Comparison of ENCODE assay signal across 17 cellular contexts in genomic region chr5:3417376-3417943, GRCh38.
A peak's percentile ranks its signal among the peaks of the same experiment; 100 is the strongest.
DNase-seq lines count a peak whose midpoint lies in the region; ATAC-seq and TF ChIP-seq lines count a peak whose summit lies in the region.
"Had no signal": no experiment of that assay in that cellular context is flagged by ENCODE, and none has a peak within 500 bp of the region (broad histone marks: within the 10 kb centered on the region; RNA-seq: fewer than 3 reads in every experiment).

No MANE protein-coding gene starts in this region.

- no peaks in the 10 kb centered on the region for H3K9me3 ChIP-seq in iPS DF 6.9 (ENCODE audit: control insufficient read depth, insufficient read depth, low read length)
- no peaks in the 10 kb centered on the region for H3K9me3 ChIP-seq in uterus

- peaks cover 21 to 30% of the 10 kb centered on the region in 2 donors for H3K9me3 Mint-ChIP-seq in stimulated activated naive CD8-positive, alpha-beta T cell treated with anti-CD3 and anti-CD28 coated beads, Interleukin-15, amount 100 ng/mL, for 72 hours
- no peaks in the 10 kb centered on the region for H3K9me3 Mint-ChIP-seq in progenitor cell of endocrine pancreas (ENCODE audit: low read depth)

- peak overlapping the region in 1 of 2 donors; percentile 77 for H3K27ac Mint-ChIP-seq in stimulated activated naive CD8-positive, alpha-beta T cell treated with anti-CD3 and anti-CD28 coated beads, Interleukin-15, amount 100 ng/mL, for 72 hours
- H3K27ac Mint-ChIP-seq in progenitor cell of endocrine pancreas = no peak overlapping the region

- H3K36me3 Mint-ChIP-seq in progenitor cell of endocrine pancreas (ENCODE audit: insufficient read depth) = no peaks in the 10 kb centered on the region

- peak; percentile 33 for ATAC-seq in stimulated activated naive CD8-positive, alpha-beta T cell treated with anti-CD3 and anti-CD28 coated beads, Interleukin-15, amount 100 ng/mL, for 72 hours
- ATAC-seq in stimulated activated naive CD8-positive, alpha-beta T cell treated with anti-CD3 and anti-CD28 coated beads, Interleukin-15, Interleukin-2, amounts not matched to agents 100 U/mL and 50 U/mL, for 24 hours = no peak

- no peak overlapping the region for H3K27ac ChIP-seq in iPS DF 6.9 (ENCODE audit: low read length)
- no peak overlapping the region for H3K27ac ChIP-seq in uterus
- H3K27ac ChIP-seq: GM23248 had no signal

- intact Hi-C loops in uterus (cut with DNase I; ENCODE audit: low total_unique reads) = no loop called here

- no peaks in the 10 kb centered on the region for H3K4me1 Mint-ChIP-seq in stimulated activated naive CD8-positive, alpha-beta T cell treated with anti-CD3 and anti-CD28 coated beads, Interleukin-15, amount 100 ng/mL, for 72 hours
- H3K4me1 Mint-ChIP-seq in progenitor cell of endocrine pancreas (ENCODE audit: low read depth) = no peaks in the 10 kb centered on the region

- no peak for DNase-seq in stimulated activated naive CD8-positive, alpha-beta T cell treated with anti-CD3 and anti-CD28 coated beads, Interleukin-15, amount 100 ng/mL, for 72 hours
- no peak for DNase-seq in stimulated activated naive CD8-positive, alpha-beta T cell treated with anti-CD3 and anti-CD28 coated beads, Interleukin-15, Interleukin-2, amounts not matched to agents 100 U/mL and 50 U/mL, for 24 hours
- peak; percentile 53 for DNase-seq in RPMI8226
- DNase-seq in iPS DF 6.9 (ENCODE audit: low read depth, low spot score) = peak; percentile 7
- no peak for DNase-seq in progenitor cell of endocrine pancreas (ENCODE audit: low spot score, unreplicated experiment)
- no peak for DNase-seq in uterus
- no peak for DNase-seq in COLO668 (lab: John Stamatoyannopoulos, UW; ENCODE audit: unreplicated experiment)
- DNase-seq in retina = no peak
- DNase-seq: C1 segment of cervical spinal cord, COR-L47, DMS53, GM23248, Kasumi-1, NCI-H1048, NCI-H345, NCI-H774, SHP77 treated with DMSO at 0.1 percent for 48 hours had no signal

- peak; percentile 31 for TF ChIP-seq CTCF in progenitor cell of endocrine pancreas (IDR thresholded peaks at IDR 0.05; ENCODE audit: unreplicated experiment)
- no peak for TF ChIP-seq CTCF in uterus (IDR thresholded peaks at IDR 0.05)

- no peak overlapping the region for H3K4me3 Mint-ChIP-seq in stimulated activated naive CD8-positive, alpha-beta T cell treated with anti-CD3 and anti-CD28 coated beads, Interleukin-15, amount 100 ng/mL, for 72 hours
- no peak overlapping the region for H3K4me3 Mint-ChIP-seq in progenitor cell of endocrine pancreas (ENCODE audit: low read depth)

- H3K36me3 ChIP-seq in iPS DF 6.9 (ENCODE audit: control insufficient read depth, insufficient read depth, low read length) = no peaks in the 10 kb centered on the region
- H3K36me3 ChIP-seq in uterus = no peaks in the 10 kb centered on the region

- H3K4me1 ChIP-seq in iPS DF 6.9 (ENCODE audit: control insufficient read depth, insufficient read depth, low read length) (no peaks in the 10 kb centered on the region), uterus (no peaks in the 10 kb centered on the region)

- WGBS in iPS DF 6.9 (ENCODE audit: insufficient coverage, insufficient read length) = no CpG with 5 or more reads among the region's 17 CpGs

- H3K27me3 Mint-ChIP-seq in stimulated activated naive CD8-positive, alpha-beta T cell treated with anti-CD3 and anti-CD28 coated beads, Interleukin-15, amount 100 ng/mL, for 72 hours = no peaks in the 10 kb centered on the region
- peaks cover 33% of the 10 kb centered on the region for H3K27me3 Mint-ChIP-seq in progenitor cell of endocrine pancreas

- TF ChIP-seq POLR2A in uterus (IDR thresholded peaks at IDR 0.05) = no peak

- H3K27me3 ChIP-seq in iPS DF 6.9 (ENCODE audit: control insufficient read depth, insufficient read depth, low read length) (no peaks in the 10 kb centered on the region), uterus (no peaks in the 10 kb centered on the region)

- H3K4me3 ChIP-seq in iPS DF 6.9 (ENCODE audit: low read length) = no peak overlapping the region
- no peak overlapping the region for H3K4me3 ChIP-seq in uterus
- H3K4me3 ChIP-seq: GM23248 had no signal

Comparison
In these comparisons a context has a peak if more than half of its experiments do, and no peak if none do; other contexts are left out.
1. DNase-seq: peak in RPMI8226 (single experiment) and iPS DF 6.9 (single experiment); none in stimulated activated naive CD8-positive, alpha-beta T cell treated with anti-CD3 and anti-CD28 coated beads, Interleukin-15, amount 100 ng/mL, for 72 hours (0 of 2), stimulated activated naive CD8-positive, alpha-beta T cell treated with anti-CD3 and anti-CD28 coated beads, Interleukin-15, Interleukin-2, amounts not matched to agents 100 U/mL and 50 U/mL, for 24 hours (single experiment), progenitor cell of endocrine pancreas (single experiment), uterus (0 of 2), COLO668 (single experiment) and retina (single experiment).